ENCODE assay signal across 8 cellular contexts in the genomic region with DNA sequence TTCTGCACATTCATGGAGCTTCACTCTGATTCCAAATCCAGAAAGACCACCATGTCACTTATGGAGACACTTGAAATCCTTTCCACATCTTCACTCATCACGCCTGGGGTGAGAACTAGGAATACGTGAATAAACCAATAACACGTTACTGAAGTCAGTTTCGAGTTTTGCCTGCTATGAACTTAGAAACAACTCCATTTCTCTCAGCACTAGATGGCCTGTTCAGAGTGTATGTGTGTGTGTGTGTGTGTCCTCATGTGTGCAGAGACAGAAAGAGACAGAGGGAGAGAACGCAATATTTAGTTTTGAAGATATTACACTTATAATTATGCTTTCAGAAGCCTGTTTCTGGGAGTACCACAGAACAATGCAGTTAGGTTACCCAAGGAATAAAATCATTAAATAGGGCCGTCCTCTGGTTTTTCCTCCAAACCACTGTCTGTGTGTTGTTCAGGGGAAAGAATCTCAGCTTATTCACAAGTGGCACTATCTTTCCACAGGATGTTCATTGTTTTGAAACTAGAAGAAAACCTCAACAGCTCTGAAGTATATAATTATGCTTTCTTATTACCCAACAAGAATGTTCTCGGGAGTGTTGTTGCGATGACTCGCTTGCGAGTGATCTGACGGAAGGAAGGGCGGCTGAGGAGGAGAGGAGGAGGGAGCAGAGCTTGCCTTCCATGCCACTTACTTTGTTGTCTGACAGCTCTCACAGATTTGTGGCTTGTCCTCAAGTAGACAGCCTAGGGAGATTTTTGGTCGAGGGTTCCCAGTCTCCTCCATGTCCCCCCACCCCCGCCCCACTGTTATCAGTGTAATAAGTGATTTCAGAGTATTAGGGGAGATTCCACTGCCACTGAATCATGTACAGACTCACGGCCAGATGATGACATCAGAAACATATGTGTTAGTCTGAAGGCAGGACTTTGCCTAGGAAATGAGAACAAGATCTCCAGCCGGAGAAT.
DNase-seq lines count a peak whose midpoint lies in the region; ATAC-seq and TF ChIP-seq lines count a peak whose summit lies in the region.

No MANE protein-coding gene starts in this region.

- intact Hi-C loops in CD14-positive monocyte (cut with micrococcal nuclease) (loop anchor here in 1 of 2 donors (1.0 kb wide), 1 partner anchor 29 kb away; no protein-coding TSS in a partner anchor), Panc1 (cut with micrococcal nuclease; ENCODE audit: unreplicated experiment) (no loop called here), head of caudate nucleus (cut with DNase I) (no loop called here)

- no TSS peak for BruUV-seq in Panc1 (replicated peaks; lab: Mats Ljungman, UMichigan)

- H3K4me3 ChIP-seq in Panc1 (ENCODE audit: low read depth in 2 of 2, low read length in 2 of 2): no peak overlapping the region

- peaks cover 27% of the 10 kb centered on the region; the same call in 1 of the 2 replicates for H3K27me3 ChIP-seq in Panc1 (ENCODE audit: control insufficient read depth, insufficient read depth, low read length)

- peak overlapping the region; percentile 98 to 100 (median 100) for H3K27ac Mint-ChIP-seq in CD14-positive monocyte

- H3K36me3 ChIP-seq in Panc1 (ENCODE audit: control insufficient read depth, insufficient read depth, low read length): no peaks in the 10 kb centered on the region

- no peaks in the 10 kb centered on the region for H3K4me1 ChIP-seq in Panc1 (ENCODE audit: control insufficient read depth, insufficient read depth, low read length)

- H3K27me3 Mint-ChIP-seq in CD14-positive monocyte (ENCODE audit: low read depth in 3 of 3): no peaks in the 10 kb centered on the region

- ATAC-seq in Panc1 (peak; percentile 78), GM18909 (IDR thresholded peaks at IDR 0.05; ENCODE audit: poor library complexity, unreplicated experiment) (no peak), HG03095 (IDR thresholded peaks at IDR 0.05; ENCODE audit: unreplicated experiment) (no peak)

- TF ChIP-seq CTCF in CD14-positive monocyte (IDR thresholded peaks at IDR 0.05): no peak
- no peak for TF ChIP-seq CTCF in Panc1 (IDR thresholded peaks at IDR 0.05)

- no peak overlapping the region for H3K27ac ChIP-seq in Panc1 (ENCODE audit: low read length)

- peak overlapping the region; percentile 42 to 53 for H3K4me3 Mint-ChIP-seq in CD14-positive monocyte

- DNase-seq in CD14-positive monocyte (ENCODE audit: low spot score) (peak; percentile 77), Panc1 (ENCODE audit: low read depth, low spot score) (peak; percentile 10), head of caudate nucleus (peak in 24 of 42 donors; percentile 6 to 60 (median 30)), HEK293T (ENCODE audit: extremely low spot score) (no peak)
- peak; percentile 37 for DNase-seq in activated T-helper 9 cell treated with anti-CD3 and anti-CD28 coated beads, Interleukin-2, amount 50 U/mL, for 16 hours (ENCODE audit: low read depth)
- DNase-seq in stimulated activated CD4-positive, alpha-beta T cell treated with anti-CD3 and anti-CD28 coated beads, Interleukin-12 subunit alpha, Interleukin-12 subunit beta, amount 100 ng/mL, for 24 hours (ENCODE audit: low read depth in 2 of 2): peak; percentile 49 to 52

- in situ Hi-C loops in Panc1 (cut with HindIII; ENCODE audit: low pct_unique_long_range_greater_than_20kb, low sequenced_read_pairs): no loop called here

- no peaks in the 10 kb centered on the region for H3K9me3 ChIP-seq in Panc1 (ENCODE audit: control insufficient read depth, insufficient read depth, low read depth, low read length)

- H3K36me3 Mint-ChIP-seq in CD14-positive monocyte: peaks cover 0 to 1% of the 10 kb centered on the region in 2 donors

- H3K4me1 Mint-ChIP-seq in CD14-positive monocyte: peaks cover 60% of the 10 kb centered on the region

- no peaks in the 10 kb centered on the region for H3K9me3 Mint-ChIP-seq in CD14-positive monocyte

- CTCF ChIA-PET in Panc1 (lab: Charles Lee) (no interaction called here), HEK293T (lab: Yijun Ruan, JAX) (no interaction called here)

- POLR2A ChIA-PET in Panc1 (lab: Charles Lee): interaction anchor here (0.6 kb wide), 1 partner anchor 51 kb away, joined by 3 read pairs; no protein-coding TSS in a partner anchor
- POLR2A ChIA-PET in HEK293T (lab: Yijun Ruan, JAX): interaction anchor here (0.8 kb wide), 1 partner anchor 11 kb away, joined by 4 read pairs; no protein-coding TSS in a partner anchor

TF ChIP-seq in HEK293T, 16 proteins besides CTCF, POLR2A, EP300 and RAD21:
- TF ChIP-seq TARDBP (IDR thresholded peaks at IDR 0.05): no peak
- no peak for TF ChIP-seq L3MBTL2 (conservative IDR thresholded peaks at IDR 0.05)
- TF ChIP-seq ARNT (IDR thresholded peaks at IDR 0.05): no peak
- no peak for TF ChIP-seq FOXM1 (IDR thresholded peaks at IDR 0.05; ENCODE audit: borderline replicate concordance)
- no peak for TF ChIP-seq ELF4 (IDR thresholded peaks at IDR 0.05)
- TF ChIP-seq FOXA1 (IDR thresholded peaks at IDR 0.05): no peak
- no peak for TF ChIP-seq HDGF (IDR thresholded peaks at IDR 0.05; ENCODE audit: borderline replicate concordance)
- no peak for TF ChIP-seq ZNF384 (IDR thresholded peaks at IDR 0.05)
- TF ChIP-seq NFRKB (IDR thresholded peaks at IDR 0.05): no peak
- TF ChIP-seq LEF1 (IDR thresholded peaks at IDR 0.05; ENCODE audit: borderline replicate concordance): no peak
